19 cellular contexts compared by ENCODE assay signal in the genomic region with DNA sequence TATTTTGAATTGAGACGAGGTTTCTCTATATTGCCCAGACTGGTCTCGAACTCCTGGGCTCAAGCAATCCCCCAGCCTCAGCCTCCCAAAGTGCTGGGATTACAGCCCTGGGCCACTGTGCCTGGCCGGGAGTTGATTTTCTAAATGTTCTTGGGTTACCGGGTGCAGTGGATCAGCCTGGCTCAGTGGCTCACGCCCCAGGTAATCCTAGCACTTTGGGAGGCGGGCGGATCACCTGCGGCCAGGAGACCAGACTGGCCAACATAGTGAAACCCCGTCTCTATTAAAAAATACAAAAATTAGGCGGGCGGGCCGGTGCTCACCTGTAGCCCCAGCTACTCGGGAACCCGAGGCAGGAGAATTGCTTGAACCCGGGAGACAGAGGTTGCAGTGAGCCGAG.
DNase-seq lines count a peak whose midpoint lies in the region; TF ChIP-seq lines count a peak whose summit lies in the region.
"Had no signal": no experiment of that assay in that cellular context is flagged by ENCODE, and none has a peak within 500 bp of the region (broad histone marks: within the 10 kb centered on the region; RNA-seq: fewer than 3 reads in every experiment).

No MANE protein-coding gene starts in this region.

- H3K36me3 ChIP-seq in CD8-positive, alpha-beta memory T cell (ENCODE audit: insufficient read depth, low read length) = no peaks in the 10 kb centered on the region
- H3K36me3 ChIP-seq in OCI-LY3 (replicated peaks; ENCODE audit: low read depth, low read length) (no peaks in the 10 kb centered on the region), endocrine pancreas (ENCODE audit: control insufficient read depth, insufficient read depth, low read length) (no peaks in the 10 kb centered on the region), BE2C (no peaks in the 10 kb centered on the region), MG63 (no peaks in the 10 kb centered on the region)
- H3K36me3 ChIP-seq: lower lobe of right lung, sigmoid colon, thyroid gland had no signal

- DNase-seq in CD8-positive, alpha-beta memory T cell = no peak
- DNase-seq in posterior vena cava (ENCODE audit: low spot score) (peak; percentile 58), NCI-H2107 (lab: John Stamatoyannopoulos, UW) (no peak), BE2C (no peak), MG63 (no peak)
- DNase-seq: activated CD4-positive, alpha-beta T cell treated with anti-CD3 and anti-CD28 coated beads for 36 hours; activated CD8-positive, alpha-beta T cell treated with anti-CD3 and anti-CD28 coated beads, Interleukin-2, amount 10 ng/mL, durations not matched to agents 7 days and 5 days; NCI-H2081; NCI-H82; sigmoid colon; stimulated activated naive CD4-positive, alpha-beta T cell treated with Interleukin-2 at 50 U/mL for 16 hours; thyroid gland had no signal

- peak overlapping the region; percentile 24 for H3K27ac ChIP-seq in CD8-positive, alpha-beta memory T cell (ENCODE audit: low read depth, low read length)
- no peak overlapping the region for H3K27ac ChIP-seq in OCI-LY3 (ENCODE audit: low read length)
- H3K27ac ChIP-seq: lower lobe of right lung, sigmoid colon, thyroid gland had no signal

- no peak overlapping the region for H3K27ac Mint-ChIP-seq in CD8-positive, alpha-beta memory T cell
- H3K27ac Mint-ChIP-seq: activated CD4-positive, alpha-beta T cell treated with anti-CD3 and anti-CD28 coated beads for 36 hours; activated CD8-positive, alpha-beta T cell treated with anti-CD3 and anti-CD28 coated beads, Interleukin-2, amount 10 ng/mL, durations not matched to agents 7 days and 5 days; activated T-helper 2 cell treated with anti-CD3 and anti-CD28 coated beads, Interferon-gamma antibody, Interleukin-2, Interleukin-4, amounts not matched to agents 10 μg/mL and 5 μg/mL and 100 μg/mL, durations not matched to agents 14 hours and 24 hours and 36 hours; B cell; T-helper 1 cell treated with Interleukin-12 subunit alpha and Interleukin-12 subunit beta and Interleukin-4 antibody, amounts not matched to agents 30 μg/mL and 1 μg/mL, for 36 hours had no signal

- H3K79me2 ChIP-seq in OCI-LY3 (ENCODE audit: low read length) = no peaks in the 10 kb centered on the region

- peaks cover 0 to 8% (median 4%) of the 10 kb centered on the region in 5 donors for H3K9me3 Mint-ChIP-seq in CD8-positive, alpha-beta memory T cell

- peak overlapping the region; percentile 98; the same call in 1 of the 2 replicates for H2AFZ ChIP-seq in OCI-LY3 (ENCODE audit: low read depth, low read length)

- no peak overlapping the region for H3K4me3 ChIP-seq in CD8-positive, alpha-beta memory T cell (ENCODE audit: low read length)
- no peak overlapping the region for H3K4me3 ChIP-seq in OCI-LY3 (ENCODE audit: low read length)
- H3K4me3 ChIP-seq in endocrine pancreas (ENCODE audit: control insufficient read depth, insufficient read depth, low read length) = peak overlapping the region; percentile 34
- H3K4me3 ChIP-seq in BE2C (ENCODE audit: low read depth, low read length) = no peak overlapping the region
- H3K4me3 ChIP-seq in MG63 = no peak overlapping the region

- no peaks in the 10 kb centered on the region for H3K36me3 Mint-ChIP-seq in CD8-positive, alpha-beta memory T cell
- H3K36me3 Mint-ChIP-seq: brain had no signal

- no peak overlapping the region for H3K9ac ChIP-seq in OCI-LY3 (ENCODE audit: low read length)
- no peak overlapping the region for H3K9ac ChIP-seq in endocrine pancreas (ENCODE audit: control insufficient read depth, insufficient read depth, low read length)

- TF ChIP-seq CTCF in OCI-LY3 (IDR thresholded peaks at IDR 0.05; ENCODE audit: low read depth, low read length) (no peak), BE2C (IDR thresholded peaks at IDR 0.05; ENCODE audit: low read depth, low read length) (no peak)

- intact Hi-C loops in posterior vena cava (cut with DNase I) = loop anchor here in 1 of 2 donors (5.0 kb wide), 1 partner anchor 164 kb away; no protein-coding TSS in a partner anchor

- H3K4me1 ChIP-seq in CD8-positive, alpha-beta memory T cell (ENCODE audit: insufficient read depth, low read length) = peaks cover 7% of the 10 kb centered on the region
- H3K4me1 ChIP-seq in OCI-LY3 (ENCODE audit: low read length) (peaks cover 5% of the 10 kb centered on the region; the same call in 1 of the 2 replicates), endocrine pancreas (ENCODE audit: control insufficient read depth, insufficient read depth, low read length) (peaks cover 6% of the 10 kb centered on the region), BE2C (no peaks in the 10 kb centered on the region)

- H4K20me1 ChIP-seq in OCI-LY3 (ENCODE audit: insufficient read depth, low read length) = no peaks in the 10 kb centered on the region

- POLR2A ChIA-PET in CD8-positive, alpha-beta memory T cell (lab: Charles Lee) = interaction anchor here (1.7 kb wide), 1 partner anchor 209 kb away, joined by 5 read pairs; no protein-coding TSS in a partner anchor

- peak overlapping the region; percentile 93; the same call in 1 of the 2 replicates for H3K4me2 ChIP-seq in OCI-LY3 (ENCODE audit: low read length)

- H3K4me1 Mint-ChIP-seq in CD8-positive, alpha-beta memory T cell = peaks cover 14 to 17% (median 15%) of the 10 kb centered on the region in 3 donors

- CTCF ChIA-PET in CD8-positive, alpha-beta memory T cell (lab: Charles Lee) = interaction anchor here (0.7 to 1.6 kb wide), 2 partner anchors 161 to 163 kb away, joined by 3 to 4 read pairs; no protein-coding TSS in a partner anchor

- H3K27me3 Mint-ChIP-seq in CD8-positive, alpha-beta memory T cell = peaks cover 3 to 9% of the 10 kb centered on the region in 2 donors

- no peaks in the 10 kb centered on the region for H3K9me3 ChIP-seq in CD8-positive, alpha-beta memory T cell (ENCODE audit: low read length)
- H3K9me3 ChIP-seq in OCI-LY3 (ENCODE audit: insufficient read depth, low read length) (no peaks in the 10 kb centered on the region), endocrine pancreas (ENCODE audit: control insufficient read depth, low read length) (no peaks in the 10 kb centered on the region), BE2C (no peaks in the 10 kb centered on the region), MG63 (peaks cover 5% of the 10 kb centered on the region)
- H3K9me3 ChIP-seq: lower lobe of right lung, sigmoid colon, thyroid gland had no signal

- peak overlapping the region in 1 of 7 donors; percentile 43 for H3K4me3 Mint-ChIP-seq in CD8-positive, alpha-beta memory T cell

- H3K27me3 ChIP-seq in CD8-positive, alpha-beta memory T cell (ENCODE audit: insufficient read depth, low read length, poor library complexity, severe bottlenecking) = no peaks in the 10 kb centered on the region
- H3K27me3 ChIP-seq in OCI-LY3 (ENCODE audit: low read depth, low read length) (no peaks in the 10 kb centered on the region), endocrine pancreas (ENCODE audit: control insufficient read depth, insufficient read depth, low read length) (no peaks in the 10 kb centered on the region), BE2C (no peaks in the 10 kb centered on the region), MG63 (no peaks in the 10 kb centered on the region)
- H3K27me3 ChIP-seq: thyroid gland had no signal
